ENCODE assay signal across 20 cellular contexts in genomic region chr2:36178384-36178783, GRCh38.
DNase-seq lines count a peak whose midpoint lies in the region; ATAC-seq, FAIRE-seq and TF ChIP-seq lines count a peak whose summit lies in the region.
"Had no signal": no experiment of that assay in that cellular context is flagged by ENCODE, and none has a peak within 500 bp of the region (broad histone marks: within the 10 kb centered on the region; RNA-seq: fewer than 3 reads in every experiment).

No MANE protein-coding gene starts in this region.

- H3K27me3 Mint-ChIP-seq in astrocyte (ENCODE audit: low read depth, unreplicated experiment) (no peaks in the 10 kb centered on the region), neural crest cell (ENCODE audit: low read depth) (no peaks in the 10 kb centered on the region)

- H3K36me3 Mint-ChIP-seq in astrocyte (ENCODE audit: low read depth, unreplicated experiment) (no peaks in the 10 kb centered on the region), neural crest cell (ENCODE audit: low read depth) (peaks cover 6% of the 10 kb centered on the region)

- no peak for TF ChIP-seq POLR2A in endothelial cell of umbilical vein (IDR thresholded peaks at IDR 0.05; ENCODE audit: low read depth, low read length)
- TF ChIP-seq POLR2A in esophagus muscularis mucosa (IDR thresholded peaks at IDR 0.05; ENCODE audit: low read depth), result no peak

- peaks cover 3% of the 10 kb centered on the region for H3K4me1 Mint-ChIP-seq in astrocyte (ENCODE audit: low read depth, unreplicated experiment)
- peaks cover 41% of the 10 kb centered on the region for H3K4me1 Mint-ChIP-seq in neural crest cell
- H3K4me1 Mint-ChIP-seq: H9 had no signal

- WGBS in esophagus muscularis mucosa, result 63% methylated on average over 2 of the region's 2 CpGs

- H2AFZ ChIP-seq in astrocyte (ENCODE audit: low read depth, low read length), result no peak overlapping the region
- no peak overlapping the region for H2AFZ ChIP-seq in endothelial cell of umbilical vein (ENCODE audit: low read depth, low read length)

- H3K4me1 ChIP-seq in astrocyte (ENCODE audit: insufficient read depth, low read length), result no peaks in the 10 kb centered on the region
- H3K4me1 ChIP-seq in endothelial cell of umbilical vein (ENCODE audit: control insufficient read depth, extremely low read depth, insufficient read depth, low read length), result peaks cover 4% of the 10 kb centered on the region
- no peaks in the 10 kb centered on the region for H3K4me1 ChIP-seq in esophagus muscularis mucosa
- H3K4me1 ChIP-seq: A549, BE2C had no signal

- CTCF ChIA-PET in endothelial cell of umbilical vein (lab: Charles Lee), result interaction anchor here (1.4 kb wide), 1 partner anchor 8 kb away, joined by 7 read pairs; no protein-coding TSS in a partner anchor

- DNase-seq in Caki2 (ENCODE audit: low read depth), result peak; percentile 34
- DNase-seq in astrocyte (ENCODE audit: low read depth), result peak; percentile 48
- peak; percentile 73 for DNase-seq in endothelial cell of umbilical vein (ENCODE audit: low read depth, low spot score)
- no peak for DNase-seq in neural crest cell (ENCODE audit: low read depth, low spot score)
- DNase-seq in esophagus muscularis mucosa (ENCODE audit: extremely low spot score), result no peak
- no peak for DNase-seq in activated CD4-positive, alpha-beta T cell treated with anti-CD3 and anti-CD28 coated beads for 48 hours
- DNase-seq in DMS 273 treated with DMSO at 0.1 percent for 48 hours (lab: John Stamatoyannopoulos, UW), result no peak
- DNase-seq: BE2C, DMS79 treated with DMSO at 0.1 percent for 48 hours, H9, KBM-7, NCI-H1092 treated with DMSO at 0.1 percent for 48 hours, NCI-H1436 treated with DMSO at 0.1 percent for 48 hours, NCI-H2029, NCI-H2227 treated with DMSO at 0.1 percent for 48 hours, NCI-H510A, SIG-M5 had no signal

- dilution Hi-C loops in endothelial cell of umbilical vein (cut with MboI; ENCODE audit: extremely low pct_ligation_motif_present, low sequenced_read_pairs), result no loop called here

- H3K4me3 ChIP-seq in astrocyte (ENCODE audit: insufficient read depth, low read depth, low read length) (no peak overlapping the region), endothelial cell of umbilical vein (replicated peaks in 1 of 3; ENCODE audit: insufficient read depth in 1 of 3, low read depth in 1 of 3, low read length in 3 of 3) (no peak overlapping the region), esophagus muscularis mucosa (no peak overlapping the region)
- H3K4me3 ChIP-seq: A549 had no signal

- no peak overlapping the region for H3K27ac ChIP-seq in astrocyte (ENCODE audit: low read depth, low read length)
- H3K27ac ChIP-seq in endothelial cell of umbilical vein (ENCODE audit: insufficient read depth, low read depth, low read length), result no peak overlapping the region
- H3K27ac ChIP-seq in esophagus muscularis mucosa (replicated peaks in 1 of 4), result no peak overlapping the region
- H3K27ac ChIP-seq: A549, HL-60 had no signal

- no peaks in the 10 kb centered on the region for H3K9me1 ChIP-seq in endothelial cell of umbilical vein (replicated peaks; ENCODE audit: control insufficient read depth, extremely low read depth, insufficient read depth, low read length)

- no peak for ATAC-seq in GM21825 (IDR thresholded peaks at IDR 0.05; ENCODE audit: unreplicated experiment)
- ATAC-seq: A549 had no signal

- FAIRE-seq in astrocyte (lab: Jason Lieb, UNC) (no peak), endothelial cell of umbilical vein (lab: Jason Lieb, UNC) (peak; percentile 37)
- FAIRE-seq: A549 had no signal

- intact Hi-C loops in endothelial cell of umbilical vein (cut with micrococcal nuclease), result no loop called here
- intact Hi-C loops in esophagus muscularis mucosa (cut with DNase I), result no loop called here

- POLR2A ChIA-PET in endothelial cell of umbilical vein (lab: Charles Lee), result no interaction called here

- in situ Hi-C loops in Caki2 (cut with HindIII; ENCODE audit: low pct_unique_long_range_greater_than_20kb, low sequenced_read_pairs), result no loop called here

- no peak overlapping the region for H3K4me2 ChIP-seq in astrocyte (ENCODE audit: low read length)
- no peak overlapping the region for H3K4me2 ChIP-seq in endothelial cell of umbilical vein (ENCODE audit: insufficient read depth, low read length)
- H3K4me2 ChIP-seq: A549 had no signal

- TF ChIP-seq CTCF in astrocyte (IDR thresholded peaks at IDR 0.05; ENCODE audit: insufficient read depth, low read depth, low read length) (no peak), endothelial cell of umbilical vein (IDR thresholded peaks at IDR 0.05; ENCODE audit: extremely low read depth in 1 of 2, insufficient read depth in 1 of 2, low read depth in 1 of 2, low read length in 2 of 2) (no peak), neural crest cell (conservative IDR thresholded peaks at IDR 0.05) (no peak), esophagus muscularis mucosa (IDR thresholded peaks at IDR 0.05) (no peak)

- no peaks in the 10 kb centered on the region for H3K36me3 ChIP-seq in astrocyte (ENCODE audit: insufficient read depth, low read length)
- no peaks in the 10 kb centered on the region for H3K36me3 ChIP-seq in endothelial cell of umbilical vein (ENCODE audit: control insufficient read depth in 2 of 2, extremely low read depth in 1 of 2, insufficient read depth in 2 of 2, low read length in 2 of 2)
- no peaks in the 10 kb centered on the region for H3K36me3 ChIP-seq in esophagus muscularis mucosa
- H3K36me3 ChIP-seq: BE2C had no signal

- H3K27ac Mint-ChIP-seq in astrocyte (ENCODE audit: unreplicated experiment) (no peak overlapping the region), neural crest cell (ENCODE audit: unreplicated experiment) (no peak overlapping the region)
- H3K27ac Mint-ChIP-seq: H9 had no signal

- no peak for TF ChIP-seq EP300 in esophagus muscularis mucosa (IDR thresholded peaks at IDR 0.05)

- H3K9me3 Mint-ChIP-seq in astrocyte (ENCODE audit: unreplicated experiment), result peaks cover 7% of the 10 kb centered on the region
- peaks cover 5% of the 10 kb centered on the region for H3K9me3 Mint-ChIP-seq in neural crest cell

- H4K20me1 ChIP-seq in astrocyte (ENCODE audit: insufficient read depth, low read length) (no peaks in the 10 kb centered on the region), endothelial cell of umbilical vein (replicated peaks; ENCODE audit: control insufficient read depth, extremely low read depth, insufficient read depth, low read length) (no peaks in the 10 kb centered on the region)

- H3K4me3 Mint-ChIP-seq in astrocyte (ENCODE audit: unreplicated experiment) (no peak overlapping the region), neural crest cell (peak overlapping the region; percentile 6)
- H3K4me3 Mint-ChIP-seq: H9 had no signal

- no peak overlapping the region for H3K9ac ChIP-seq in astrocyte (ENCODE audit: low read length)
- H3K9ac ChIP-seq in endothelial cell of umbilical vein (replicated peaks; ENCODE audit: extremely low read depth, insufficient read depth, low read length), result no peak overlapping the region

- H3K27me3 ChIP-seq in astrocyte (ENCODE audit: insufficient read depth, low read length) (no peaks in the 10 kb centered on the region), endothelial cell of umbilical vein (ENCODE audit: control insufficient read depth in 2 of 2, insufficient read depth in 2 of 2, low read length in 2 of 2) (no peaks in the 10 kb centered on the region), esophagus muscularis mucosa (no peaks in the 10 kb centered on the region)
- H3K27me3 ChIP-seq: BE2C had no signal

- H3K79me2 ChIP-seq in astrocyte (ENCODE audit: insufficient read depth, low read length) (no peaks in the 10 kb centered on the region), endothelial cell of umbilical vein (ENCODE audit: control insufficient read depth, insufficient read depth, low read length) (no peaks in the 10 kb centered on the region)

- H3K9me3 ChIP-seq in astrocyte (ENCODE audit: insufficient read depth, low read depth, low read length) (no peaks in the 10 kb centered on the region), endothelial cell of umbilical vein (replicated peaks; ENCODE audit: control insufficient read depth, insufficient read depth, low read length) (no peaks in the 10 kb centered on the region), esophagus muscularis mucosa (no peaks in the 10 kb centered on the region)
- H3K9me3 ChIP-seq: A549, BE2C had no signal

- BruUV-seq in endothelial cell of umbilical vein (replicated peaks; lab: Mats Ljungman, UMichigan), result no TSS peak

TF ChIP-seq in endothelial cell of umbilical vein, 7 proteins besides CTCF, POLR2A, EP300 and RAD21:
- no peak for TF ChIP-seq MAX (IDR thresholded peaks at IDR 0.05; ENCODE audit: insufficient read depth, insufficient read length)
- TF ChIP-seq GATA2 (IDR thresholded peaks at IDR 0.05; ENCODE audit: insufficient read depth, insufficient read length, low read depth, low read length), result no peak
- TF ChIP-seq EZH2 (IDR thresholded peaks at IDR 0.05; ENCODE audit: borderline replicate concordance, low read depth, low read length, severe bottlenecking), result no peak
- TF ChIP-seq JUN (IDR thresholded peaks at IDR 0.05; ENCODE audit: borderline replicate concordance, insufficient read depth, insufficient read length, low read depth), result no peak
- TF ChIP-seq POLR2AphosphoS5 (IDR thresholded peaks at IDR 0.05; ENCODE audit: insufficient read depth, low read depth, low read length), result no peak

Comparison
In these comparisons a context has a peak if more than half of its experiments do, and no peak if none do; other contexts are left out.
1. DNase-seq: peak in Caki2 (single experiment), astrocyte (single experiment) and endothelial cell of umbilical vein (single experiment); none in neural crest cell (single experiment), esophagus muscularis mucosa (single experiment), activated CD4-positive, alpha-beta T cell treated with anti-CD3 and anti-CD28 coated beads for 48 hours (single experiment) and DMS 273 treated with DMSO at 0.1 percent for 48 hours (single experiment).